In genomic region chr6:25041676-25042598, GRCh38 we compare ENCODE assay signal across 8 cellular contexts.
A peak's percentile ranks its signal among the peaks of the same experiment; 100 is the strongest.
DNase-seq lines count a peak whose midpoint lies in the region; ATAC-seq, FAIRE-seq and TF ChIP-seq lines count a peak whose summit lies in the region.

No MANE protein-coding gene starts in this region.

- H3K4me3 Mint-ChIP-seq in activated CD4-positive, alpha-beta memory T cell treated with anti-CD3 and anti-CD28 coated beads for 36 hours: peak overlapping the region; percentile 91

- peak overlapping the region; percentile 39 for H3K4me3 ChIP-seq in lower lobe of right lung

- H3K9me3 Mint-ChIP-seq in activated CD4-positive, alpha-beta memory T cell treated with anti-CD3 and anti-CD28 coated beads for 36 hours: no peaks in the 10 kb centered on the region

- no peaks in the 10 kb centered on the region for H3K9me3 ChIP-seq in lower lobe of right lung

- H3K36me3 ChIP-seq in lower lobe of right lung: no peaks in the 10 kb centered on the region

- CTCF ChIA-PET in activated CD4-positive, alpha-beta memory T cell treated with anti-CD3 and anti-CD28 coated beads for 36 hours (lab: Charles Lee): interaction anchor here (0.6 to 5.6 kb wide), 9 partner anchors 11 to 186 kb away, joined by 3 to 52 read pairs (median 5); no protein-coding TSS in a partner anchor

- peaks cover 15% of the 10 kb centered on the region for H3K36me3 Mint-ChIP-seq in activated CD4-positive, alpha-beta memory T cell treated with anti-CD3 and anti-CD28 coated beads for 36 hours

- ATAC-seq in HG03159 (IDR thresholded peaks at IDR 0.05; ENCODE audit: unreplicated experiment): peak; percentile 51
- ATAC-seq in lower lobe of right lung: peak; percentile 23 to 41
- no peak for ATAC-seq in HG02870 (IDR thresholded peaks at IDR 0.05; ENCODE audit: unreplicated experiment)
- ATAC-seq in GM18517 (IDR thresholded peaks at IDR 0.05; ENCODE audit: unreplicated experiment): no peak
- ATAC-seq in GM21390 (IDR thresholded peaks at IDR 0.05; ENCODE audit: unreplicated experiment): no peak

- POLR2A ChIA-PET in activated CD4-positive, alpha-beta memory T cell treated with anti-CD3 and anti-CD28 coated beads for 36 hours (lab: Charles Lee): interaction anchor here (0.5 to 2.6 kb wide), 8 partner anchors 9 to 121 kb away, joined by 3 to 23 read pairs (median 3); no protein-coding TSS in a partner anchor

- intact Hi-C loops in activated CD4-positive, alpha-beta memory T cell treated with anti-CD3 and anti-CD28 coated beads for 36 hours (cut with micrococcal nuclease): loop anchor here (1.0 to 5.0 kb wide), 7 partner anchors 8 to 114 kb away; no protein-coding TSS in a partner anchor
- intact Hi-C loops in lower lobe of right lung (cut with DNase I): no loop called here

- peak; percentile 30 for FAIRE-seq in GM12892 (lab: Jason Lieb, UNC)

- no peak for TF ChIP-seq CTCF in lower lobe of right lung (IDR thresholded peaks at IDR 0.05)

- H3K27ac Mint-ChIP-seq in activated CD4-positive, alpha-beta memory T cell treated with anti-CD3 and anti-CD28 coated beads for 36 hours: peak overlapping the region; percentile 97

- H3K4me1 Mint-ChIP-seq in activated CD4-positive, alpha-beta memory T cell treated with anti-CD3 and anti-CD28 coated beads for 36 hours (ENCODE audit: low read depth): peaks cover 59% of the 10 kb centered on the region

- no peak for DNase-seq in GM12892 (ENCODE audit: insufficient read length)
- DNase-seq in activated CD4-positive, alpha-beta memory T cell treated with anti-CD3 and anti-CD28 coated beads for 36 hours: peak; percentile 69
- no peak for DNase-seq in lower lobe of right lung
- no peak for DNase-seq in 8988T

- no peaks in the 10 kb centered on the region for H3K27me3 ChIP-seq in lower lobe of right lung (ENCODE audit: low read depth)

- peak overlapping the region; percentile 44 for H3K27ac ChIP-seq in lower lobe of right lung

- no peaks in the 10 kb centered on the region for H3K27me3 Mint-ChIP-seq in activated CD4-positive, alpha-beta memory T cell treated with anti-CD3 and anti-CD28 coated beads for 36 hours

- no peak for TF ChIP-seq POLR2A in GM12892 (IDR thresholded peaks at IDR 0.05; ENCODE audit: low read depth, low read length)

- H3K4me1 ChIP-seq in lower lobe of right lung: peaks cover 4% of the 10 kb centered on the region

Comparison
In these comparisons a context has a peak if more than half of its experiments do, and no peak if none do; other contexts are left out.
1. ATAC-seq: peak in HG03159 (single experiment) and lower lobe of right lung (2 of 2); none in HG02870 (single experiment), GM18517 (single experiment) and GM21390 (single experiment).